ENCODE assay signal across 9 cellular contexts in the genomic region with DNA sequence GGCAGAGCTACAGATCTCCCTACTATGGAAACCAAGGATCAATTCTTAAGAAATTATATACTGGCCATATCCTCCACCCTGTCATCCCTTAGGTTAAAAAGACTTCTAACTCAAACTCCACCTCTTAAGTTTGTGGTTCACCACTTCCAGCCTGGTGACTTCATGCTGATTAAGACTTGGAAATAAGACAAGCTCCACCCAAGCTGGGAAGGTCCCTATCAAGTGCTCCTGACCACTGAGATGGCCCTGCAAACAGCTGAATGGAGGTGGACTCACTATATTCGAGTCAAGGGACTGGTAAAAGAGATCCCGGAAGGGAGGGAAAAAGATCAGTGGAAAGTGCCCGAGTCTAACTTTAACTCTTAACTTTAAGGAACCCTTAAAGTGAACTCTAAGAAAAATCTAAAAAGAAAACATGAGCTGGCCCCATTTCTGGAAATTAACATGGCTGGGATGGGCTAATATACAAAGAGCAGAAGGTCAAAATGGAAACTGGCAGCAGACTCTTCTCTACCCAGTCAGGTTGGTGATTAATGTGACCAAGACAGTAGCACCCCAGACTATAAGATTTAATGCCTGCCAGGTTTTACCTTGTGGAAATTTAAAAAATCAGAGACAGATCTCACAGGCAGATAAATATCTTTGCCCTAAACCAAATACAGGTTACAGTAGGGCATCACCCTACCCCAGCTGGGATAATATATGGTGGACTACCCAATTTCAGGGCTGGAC. TPM values are rescaled to one million over a fixed set of nuclear protein-coding genes. Genes with fewer than 3 reads are reported as not detected.
DNase-seq lines count a peak whose midpoint lies in the region; ATAC-seq and TF ChIP-seq lines count a peak whose summit lies in the region.
"Had no signal": no experiment of that assay in that cellular context is flagged by ENCODE, and none has a peak within 500 bp of the region (broad histone marks: within the 10 kb centered on the region; RNA-seq: fewer than 3 reads in every experiment).

No MANE protein-coding gene starts in this region.

- peak overlapping the region; percentile 44 to 91 for H3K27ac Mint-ChIP-seq in natural killer cell treated with Interleukin-12 subunit alpha and Interleukin-12 subunit beta and Interleukin-15 and Interleukin-18, amount 100 ng/mL, for 72 hours

- no peak overlapping the region for H3K4me3 ChIP-seq in NB4 (ENCODE audit: low read depth, low read length)

- peak; percentile 27 for DNase-seq in GM10266 (ENCODE audit: extremely low spot score)
- peak; percentile 82 for DNase-seq in NB4 (ENCODE audit: low read depth)
- DNase-seq in activated effector memory CD4-positive, alpha-beta T cell treated with Interleukin-2 at 50 U/mL for 16 hours: peak; percentile 15
- DNase-seq in natural killer cell treated with Interleukin-12 subunit alpha and Interleukin-12 subunit beta and Interleukin-15 and Interleukin-18, amount 100 ng/mL, for 72 hours (ENCODE audit: low spot score): peak; percentile 82
- no peak for DNase-seq in midbrain (lab: John Stamatoyannopoulos, UW)
- no peak for DNase-seq in COR-L47 (lab: John Stamatoyannopoulos, UW)

- peak overlapping the region; percentile 72 for H3K4me3 Mint-ChIP-seq in natural killer cell treated with Interleukin-12 subunit alpha and Interleukin-12 subunit beta and Interleukin-15 and Interleukin-18, amount 100 ng/mL, for 72 hours
- H3K4me3 Mint-ChIP-seq: brain had no signal

- no peaks in the 10 kb centered on the region for H3K36me3 Mint-ChIP-seq in natural killer cell treated with Interleukin-12 subunit alpha and Interleukin-12 subunit beta and Interleukin-15 and Interleukin-18, amount 100 ng/mL, for 72 hours

- TF ChIP-seq POLR2A in NB4 (IDR thresholded peaks at IDR 0.05; ENCODE audit: extremely low read depth, insufficient read length): no peak

- peak; percentile 78 to 84 for ATAC-seq in natural killer cell treated with Interleukin-12 subunit alpha and Interleukin-12 subunit beta and Interleukin-15 and Interleukin-18, amount 100 ng/mL, for 72 hours
- ATAC-seq in GM18519 (IDR thresholded peaks at IDR 0.05; ENCODE audit: low FRiP score, unreplicated experiment) (no peak), GM18861 (IDR thresholded peaks at IDR 0.05; ENCODE audit: unreplicated experiment) (no peak)

- TF ChIP-seq CTCF in GM10266 (IDR thresholded peaks at IDR 0.05; ENCODE audit: control insufficient read depth, insufficient read depth, low read depth, missing control alignments) (no peak), NB4 (IDR thresholded peaks at IDR 0.05; ENCODE audit: low read depth, low read length) (no peak)

- peaks cover 45 to 46% of the 10 kb centered on the region in 2 donors for H3K4me1 Mint-ChIP-seq in natural killer cell treated with Interleukin-12 subunit alpha and Interleukin-12 subunit beta and Interleukin-15 and Interleukin-18, amount 100 ng/mL, for 72 hours (ENCODE audit: low read depth in 2 of 2)

- H3K9me3 Mint-ChIP-seq in natural killer cell treated with Interleukin-12 subunit alpha and Interleukin-12 subunit beta and Interleukin-15 and Interleukin-18, amount 100 ng/mL, for 72 hours: no peaks in the 10 kb centered on the region

- H3K27me3 Mint-ChIP-seq in natural killer cell treated with Interleukin-12 subunit alpha and Interleukin-12 subunit beta and Interleukin-15 and Interleukin-18, amount 100 ng/mL, for 72 hours: peaks cover 0 to 5% of the 10 kb centered on the region in 2 donors
- H3K27me3 Mint-ChIP-seq: brain had no signal

RNA-seq across cellular contexts. Expression of a gene that starts 43.9 kb away (rescaled TPM):
- total RNA-seq in natural killer cell treated with Interleukin-12 subunit alpha and Interleukin-12 subunit beta and Interleukin-15 and Interleukin-18, amount 100 ng/mL, for 72 hours: 10 to 100 TPM; 27.0 to 42.0 TPM

Comparison
In these comparisons a context has a peak if more than half of its experiments do, and no peak if none do; other contexts are left out.
1. DNase-seq: peak in GM10266 (single experiment), NB4 (single experiment), activated effector memory CD4-positive, alpha-beta T cell treated with Interleukin-2 at 50 U/mL for 16 hours (single experiment) and natural killer cell treated with Interleukin-12 subunit alpha and Interleukin-12 subunit beta and Interleukin-15 and Interleukin-18, amount 100 ng/mL, for 72 hours (single experiment); none in midbrain (single experiment) and COR-L47 (single experiment).
2. ATAC-seq: peak in natural killer cell treated with Interleukin-12 subunit alpha and Interleukin-12 subunit beta and Interleukin-15 and Interleukin-18, amount 100 ng/mL, for 72 hours (2 of 2); none in GM18519 (single experiment) and GM18861 (single experiment).